In the genomic region with DNA sequence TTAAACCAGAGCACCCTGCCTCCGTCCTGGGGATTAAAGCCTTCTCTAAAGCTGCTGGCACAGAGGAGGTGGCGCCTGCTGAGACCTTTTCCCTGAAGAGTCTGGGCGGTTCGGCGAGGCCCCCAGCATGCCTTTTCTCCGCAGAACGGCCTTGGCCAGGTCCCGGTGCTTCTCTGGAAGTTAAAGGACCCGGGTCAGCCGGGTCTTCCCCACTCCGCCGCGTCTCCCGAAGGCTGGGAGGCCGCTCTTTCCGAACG, we compare ENCODE assay signal across 8 cellular contexts. TPM values are rescaled to one million over a fixed set of nuclear protein-coding genes. Genes with fewer than 3 reads are reported as not detected.
A peak's percentile ranks its signal among the peaks of the same experiment; 100 is the strongest.
DNase-seq lines count a peak whose midpoint lies in the region; ATAC-seq and TF ChIP-seq lines count a peak whose summit lies in the region.

No MANE protein-coding gene starts in this region.

- H3K9me3 ChIP-seq in endocrine pancreas (ENCODE audit: control insufficient read depth, low read length) (no peaks in the 10 kb centered on the region), mucosa of stomach (ENCODE audit: control insufficient read depth, low read length) (no peaks in the 10 kb centered on the region), upper lobe of right lung (no peaks in the 10 kb centered on the region)

- H3K9ac ChIP-seq in endocrine pancreas (ENCODE audit: control insufficient read depth, insufficient read depth, low read length), result peak overlapping the region; percentile 87
- H3K9ac ChIP-seq in mucosa of stomach (ENCODE audit: low read length), result peak overlapping the region; percentile 79

- no peaks in the 10 kb centered on the region for H3K9me3 Mint-ChIP-seq in T-helper 2 cell treated with Interferon-gamma antibody and Interleukin-4, amounts not matched to agents 5 μg/mL and 100 μg/mL, for 36 hours

- DNase-seq in T-helper 2 cell treated with Interferon-gamma antibody and Interleukin-4, amounts not matched to agents 5 μg/mL and 100 μg/mL, for 36 hours (ENCODE audit: low spot score), result peak; percentile 17
- DNase-seq in upper lobe of right lung (no peak), germinal center (ENCODE audit: low spot score) (no peak)

- H3K27me3 Mint-ChIP-seq in T-helper 2 cell treated with Interferon-gamma antibody and Interleukin-4, amounts not matched to agents 5 μg/mL and 100 μg/mL, for 36 hours (ENCODE audit: low read depth), result no peaks in the 10 kb centered on the region

- H3K27ac Mint-ChIP-seq in T-helper 2 cell treated with Interferon-gamma antibody and Interleukin-4, amounts not matched to agents 5 μg/mL and 100 μg/mL, for 36 hours, result peak overlapping the region; percentile 72

- H3K4me3 Mint-ChIP-seq in T-helper 2 cell treated with Interferon-gamma antibody and Interleukin-4, amounts not matched to agents 5 μg/mL and 100 μg/mL, for 36 hours, result peak overlapping the region; percentile 93

- H3K4me1 Mint-ChIP-seq in T-helper 2 cell treated with Interferon-gamma antibody and Interleukin-4, amounts not matched to agents 5 μg/mL and 100 μg/mL, for 36 hours (ENCODE audit: low read depth), result peaks cover 27% of the 10 kb centered on the region

- peak overlapping the region; percentile 94 for H3K27ac ChIP-seq in upper lobe of right lung

- no peaks in the 10 kb centered on the region for H3K36me3 ChIP-seq in endocrine pancreas (ENCODE audit: control insufficient read depth, insufficient read depth, low read length)
- peaks cover 13% of the 10 kb centered on the region for H3K36me3 ChIP-seq in mucosa of stomach (ENCODE audit: control insufficient read depth, insufficient read depth, low read length)
- H3K36me3 ChIP-seq in upper lobe of right lung, result peaks cover 39% of the 10 kb centered on the region

- ATAC-seq in GM18867 (IDR thresholded peaks at IDR 0.05; ENCODE audit: unreplicated experiment) (peak; percentile 13), HG02852 (IDR thresholded peaks at IDR 0.05; ENCODE audit: unreplicated experiment) (peak; percentile 28), upper lobe of right lung (peak; percentile 46), GM21526 (IDR thresholded peaks at IDR 0.05; ENCODE audit: low FRiP score, unreplicated experiment) (no peak)

- H3K4me3 ChIP-seq in endocrine pancreas (ENCODE audit: control insufficient read depth, insufficient read depth, low read length) (peak overlapping the region; percentile 83), mucosa of stomach (ENCODE audit: low read length) (peak overlapping the region; percentile 58), upper lobe of right lung (peak overlapping the region; percentile 91)

- TF ChIP-seq CTCF in upper lobe of right lung (IDR thresholded peaks at IDR 0.05), result no peak

- H3K36me3 Mint-ChIP-seq in T-helper 2 cell treated with Interferon-gamma antibody and Interleukin-4, amounts not matched to agents 5 μg/mL and 100 μg/mL, for 36 hours (ENCODE audit: low read depth), result peaks cover 36% of the 10 kb centered on the region

- intact Hi-C loops in upper lobe of right lung (cut with DNase I), result no loop called here

- H3K27me3 ChIP-seq in endocrine pancreas (ENCODE audit: control insufficient read depth, insufficient read depth, low read length) (no peaks in the 10 kb centered on the region), mucosa of stomach (ENCODE audit: control insufficient read depth, insufficient read depth, low read length) (no peaks in the 10 kb centered on the region), upper lobe of right lung (no peaks in the 10 kb centered on the region)

- H3K4me1 ChIP-seq in endocrine pancreas (ENCODE audit: control insufficient read depth, insufficient read depth, low read length) (no peaks in the 10 kb centered on the region), mucosa of stomach (ENCODE audit: control insufficient read depth, insufficient read depth, low read length) (peaks cover 30% of the 10 kb centered on the region), upper lobe of right lung (peaks cover 24% of the 10 kb centered on the region)

RNA-seq across cellular contexts. Expression of a gene that starts 0.5 kb away (rescaled TPM):
- 75.4 TPM for total RNA-seq in upper lobe of right lung

RNA-seq across cellular contexts. Expression of a gene that starts 16.3 kb away (rescaled TPM):
- total RNA-seq in upper lobe of right lung, result 26.7 TPM

RNA-seq across cellular contexts. Expression of a gene that starts 31.8 kb away (rescaled TPM):
- total RNA-seq in upper lobe of right lung, result 138 TPM

RNA-seq across cellular contexts. Expression of a gene that starts 33.0 kb away (rescaled TPM):
- 115 TPM for total RNA-seq in upper lobe of right lung

RNA-seq across cellular contexts. Expression of a gene that starts 50.5 kb away (rescaled TPM):
- total RNA-seq in upper lobe of right lung, result 20.2 TPM
